9 cellular contexts compared by ENCODE assay signal in genomic region chr4:175560628-175561027, GRCh38.
DNase-seq lines count a peak whose midpoint lies in the region; ATAC-seq and TF ChIP-seq lines count a peak whose summit lies in the region.
"Had no signal": no experiment of that assay in that cellular context is flagged by ENCODE, and none has a peak within 500 bp of the region (broad histone marks: within the 10 kb centered on the region; RNA-seq: fewer than 3 reads in every experiment).

No MANE protein-coding gene starts in this region.

- H3K36me3 ChIP-seq in tibial artery: no peaks in the 10 kb centered on the region

- H3K9me3 Mint-ChIP-seq in mesothelial cell of epicardium: no peaks in the 10 kb centered on the region
- H3K9me3 Mint-ChIP-seq in T-cell: peaks cover 3 to 14% (median 5%) of the 10 kb centered on the region in 3 donors

- peaks cover 17% of the 10 kb centered on the region for H3K4me1 Mint-ChIP-seq in mesothelial cell of epicardium
- H3K4me1 Mint-ChIP-seq in T-cell: no peaks in the 10 kb centered on the region

- TF ChIP-seq CTCF in astrocyte of the spinal cord (IDR thresholded peaks at IDR 0.05; ENCODE audit: low read depth, low read length): peak; percentile 36
- TF ChIP-seq CTCF in mesothelial cell of epicardium (IDR thresholded peaks at IDR 0.05; ENCODE audit: unreplicated experiment): no peak
- TF ChIP-seq CTCF in tibial artery (IDR thresholded peaks at IDR 0.05): no peak

- H3K9me3 ChIP-seq in tibial artery: no peaks in the 10 kb centered on the region

- H3K27me3 Mint-ChIP-seq in mesothelial cell of epicardium (ENCODE audit: low read depth) (peaks cover 6% of the 10 kb centered on the region), T-cell (no peaks in the 10 kb centered on the region)

- H3K27ac Mint-ChIP-seq in mesothelial cell of epicardium (no peak overlapping the region), T-cell (no peak overlapping the region)

- DNase-seq in G401 (ENCODE audit: low spot score) (peak; percentile 92), NCI-H1930 (lab: John Stamatoyannopoulos, UW) (peak; percentile 3 to 6), astrocyte of the spinal cord (ENCODE audit: low read depth, low spot score) (peak; percentile 65), middle frontal gyrus (ENCODE audit: extremely low spot score, low spot score) (peak; percentile 73), mesothelial cell of epicardium (ENCODE audit: low spot score in 2 of 2, unreplicated experiment in 2 of 2) (no peak), T-cell (no peak), tibial artery (no peak)
- DNase-seq: RPMI8226 had no signal

- intact Hi-C loops in tibial artery (cut with DNase I; ENCODE audit: low total_unique reads): no loop called here

- no peak overlapping the region for H3K4me3 ChIP-seq in astrocyte of the spinal cord (ENCODE audit: low read depth, low read length)
- no peak overlapping the region for H3K4me3 ChIP-seq in tibial artery

- no peaks in the 10 kb centered on the region for H3K27me3 ChIP-seq in tibial artery

- no peak overlapping the region for H3K4me3 Mint-ChIP-seq in mesothelial cell of epicardium
- H3K4me3 Mint-ChIP-seq in T-cell: no peak overlapping the region

- ATAC-seq in GM21515 (IDR thresholded peaks at IDR 0.05; ENCODE audit: unreplicated experiment) (no peak), T-cell (replicated peaks in 1 of 4) (no peak)

- POLR2A ChIA-PET in T-cell (lab: Charles Lee): no interaction called here

- H3K4me1 ChIP-seq in tibial artery: no peaks in the 10 kb centered on the region

- CTCF ChIA-PET in T-cell (lab: Charles Lee): no interaction called here

- no peaks in the 10 kb centered on the region for H3K36me3 Mint-ChIP-seq in mesothelial cell of epicardium
- H3K36me3 Mint-ChIP-seq in T-cell: no peaks in the 10 kb centered on the region

- in situ Hi-C loops in G401 (cut with HindIII; ENCODE audit: low sequenced_read_pairs) (no loop called here), astrocyte of the spinal cord (cut with HindIII; ENCODE audit: low sequenced_read_pairs) (no loop called here)

- no peak overlapping the region for H3K27ac ChIP-seq in tibial artery

Comparison
In these comparisons a context has a peak if more than half of its experiments do, and no peak if none do; other contexts are left out.
1. DNase-seq: peak in G401 (single experiment), NCI-H1930 (2 of 2), astrocyte of the spinal cord (single experiment) and middle frontal gyrus (single experiment); none in mesothelial cell of epicardium (0 of 2), T-cell (0 of 34) and tibial artery (0 of 2).